ENCODE assay signal across 1 cellular context in the genomic region with DNA sequence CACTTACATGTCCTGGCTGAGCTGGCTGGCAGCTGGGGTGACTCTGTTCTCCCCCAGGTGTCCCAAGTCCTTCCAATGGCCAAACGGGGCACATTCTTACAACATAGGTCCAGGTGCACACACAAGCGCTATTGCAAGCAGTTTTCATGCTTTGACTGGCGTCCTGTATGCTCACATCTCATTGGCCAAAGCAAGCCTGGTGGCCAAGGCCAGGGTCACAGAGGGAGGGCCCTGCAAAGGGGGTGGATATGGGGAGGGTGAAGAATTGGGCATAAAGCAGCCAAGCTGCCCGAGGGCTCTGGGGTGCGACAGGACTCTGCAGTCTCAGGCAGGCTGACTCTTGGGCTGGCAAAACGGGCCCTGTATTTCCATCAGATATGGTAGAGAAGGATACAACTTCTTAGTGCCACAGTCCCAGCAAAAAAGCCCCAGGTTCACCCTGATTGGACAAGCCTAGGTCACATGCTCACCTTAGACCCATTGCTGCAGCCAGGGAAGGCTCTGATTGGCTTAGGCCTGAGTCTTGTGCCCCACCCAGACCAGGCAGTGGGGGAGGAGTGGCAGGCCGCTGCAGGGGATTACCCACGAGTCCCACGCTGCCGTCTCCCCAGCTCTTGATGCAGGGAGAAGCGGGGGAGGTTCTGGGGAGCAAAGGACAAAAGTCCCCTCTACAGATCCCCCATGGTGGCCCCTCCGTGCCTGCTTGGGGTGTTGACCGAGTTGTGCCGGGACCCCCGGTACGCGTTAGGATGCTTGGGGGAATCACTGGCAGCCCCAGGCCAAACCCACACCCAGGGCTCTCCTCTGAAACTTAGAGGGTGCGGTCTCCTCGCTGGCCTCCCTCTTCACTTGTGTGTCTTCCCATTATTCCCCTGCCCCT.
A peak's percentile ranks its signal among the peaks of the same experiment; 100 is the strongest.
TF ChIP-seq lines count a peak whose summit lies in the region.

No MANE protein-coding gene starts in this region.

TF ChIP-seq in WTC11, 78 proteins besides CTCF, POLR2A, EP300 and RAD21 (continued from another document):
- TF ChIP-seq, protein P1, sequence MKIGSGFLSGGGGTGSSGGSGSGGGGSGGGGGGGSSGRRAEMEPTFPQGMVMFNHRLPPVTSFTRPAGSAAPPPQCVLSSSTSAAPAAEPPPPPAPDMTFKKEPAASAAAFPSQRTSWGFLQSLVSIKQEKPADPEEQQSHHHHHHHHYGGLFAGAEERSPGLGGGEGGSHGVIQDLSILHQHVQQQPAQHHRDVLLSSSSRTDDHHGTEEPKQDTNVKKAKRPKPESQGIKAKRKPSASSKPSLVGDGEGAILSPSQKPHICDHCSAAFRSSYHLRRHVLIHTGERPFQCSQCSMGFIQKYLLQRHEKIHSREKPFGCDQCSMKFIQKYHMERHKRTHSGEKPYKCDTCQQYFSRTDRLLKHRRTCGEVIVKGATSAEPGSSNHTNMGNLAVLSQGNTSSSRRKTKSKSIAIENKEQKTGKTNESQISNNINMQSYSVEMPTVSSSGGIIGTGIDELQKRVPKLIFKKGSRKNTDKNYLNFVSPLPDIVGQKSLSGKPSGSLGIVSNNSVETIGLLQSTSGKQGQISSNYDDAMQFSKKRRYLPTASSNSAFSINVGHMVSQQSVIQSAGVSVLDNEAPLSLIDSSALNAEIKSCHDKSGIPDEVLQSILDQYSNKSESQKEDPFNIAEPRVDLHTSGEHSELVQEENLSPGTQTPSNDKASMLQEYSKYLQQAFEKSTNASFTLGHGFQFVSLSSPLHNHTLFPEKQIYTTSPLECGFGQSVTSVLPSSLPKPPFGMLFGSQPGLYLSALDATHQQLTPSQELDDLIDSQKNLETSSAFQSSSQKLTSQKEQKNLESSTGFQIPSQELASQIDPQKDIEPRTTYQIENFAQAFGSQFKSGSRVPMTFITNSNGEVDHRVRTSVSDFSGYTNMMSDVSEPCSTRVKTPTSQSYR (CRISPR knock-in tag; IDR thresholded peaks at IDR 0.05) = no peak
- TF ChIP-seq EMX1 (CRISPR knock-in tag; IDR thresholded peaks at IDR 0.05) (no peak), NFE2L1 (CRISPR knock-in tag; IDR thresholded peaks at IDR 0.05) (no peak), JAZF1 (CRISPR knock-in tag; IDR thresholded peaks at IDR 0.05) (no peak), ZNF396 (CRISPR knock-in tag; IDR thresholded peaks at IDR 0.05; ENCODE audit: borderline replicate concordance) (no peak), HMGA2 (CRISPR knock-in tag; IDR thresholded peaks at IDR 0.05) (no peak), RORB (CRISPR knock-in tag; IDR thresholded peaks at IDR 0.05) (no peak), ZNF121 (CRISPR knock-in tag; IDR thresholded peaks at IDR 0.05) (no peak), ZNF423 (CRISPR knock-in tag; IDR thresholded peaks at IDR 0.05) (no peak), TEAD1 (CRISPR knock-in tag; IDR thresholded peaks at IDR 0.05) (no peak), ZBTB21 (CRISPR knock-in tag; IDR thresholded peaks at IDR 0.05; ENCODE audit: borderline replicate concordance) (no peak), NFYB (CRISPR knock-in tag; conservative IDR thresholded peaks at IDR 0.05; ENCODE audit: low read depth) (peak; percentile 69)
- TF ChIP-seq, protein P2, sequence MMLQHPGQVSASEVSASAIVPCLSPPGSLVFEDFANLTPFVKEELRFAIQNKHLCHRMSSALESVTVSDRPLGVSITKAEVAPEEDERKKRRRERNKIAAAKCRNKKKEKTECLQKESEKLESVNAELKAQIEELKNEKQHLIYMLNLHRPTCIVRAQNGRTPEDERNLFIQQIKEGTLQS (CRISPR knock-in tag; conservative IDR thresholded peaks at IDR 0.05) = no peak
- TF ChIP-seq, protein P3, sequence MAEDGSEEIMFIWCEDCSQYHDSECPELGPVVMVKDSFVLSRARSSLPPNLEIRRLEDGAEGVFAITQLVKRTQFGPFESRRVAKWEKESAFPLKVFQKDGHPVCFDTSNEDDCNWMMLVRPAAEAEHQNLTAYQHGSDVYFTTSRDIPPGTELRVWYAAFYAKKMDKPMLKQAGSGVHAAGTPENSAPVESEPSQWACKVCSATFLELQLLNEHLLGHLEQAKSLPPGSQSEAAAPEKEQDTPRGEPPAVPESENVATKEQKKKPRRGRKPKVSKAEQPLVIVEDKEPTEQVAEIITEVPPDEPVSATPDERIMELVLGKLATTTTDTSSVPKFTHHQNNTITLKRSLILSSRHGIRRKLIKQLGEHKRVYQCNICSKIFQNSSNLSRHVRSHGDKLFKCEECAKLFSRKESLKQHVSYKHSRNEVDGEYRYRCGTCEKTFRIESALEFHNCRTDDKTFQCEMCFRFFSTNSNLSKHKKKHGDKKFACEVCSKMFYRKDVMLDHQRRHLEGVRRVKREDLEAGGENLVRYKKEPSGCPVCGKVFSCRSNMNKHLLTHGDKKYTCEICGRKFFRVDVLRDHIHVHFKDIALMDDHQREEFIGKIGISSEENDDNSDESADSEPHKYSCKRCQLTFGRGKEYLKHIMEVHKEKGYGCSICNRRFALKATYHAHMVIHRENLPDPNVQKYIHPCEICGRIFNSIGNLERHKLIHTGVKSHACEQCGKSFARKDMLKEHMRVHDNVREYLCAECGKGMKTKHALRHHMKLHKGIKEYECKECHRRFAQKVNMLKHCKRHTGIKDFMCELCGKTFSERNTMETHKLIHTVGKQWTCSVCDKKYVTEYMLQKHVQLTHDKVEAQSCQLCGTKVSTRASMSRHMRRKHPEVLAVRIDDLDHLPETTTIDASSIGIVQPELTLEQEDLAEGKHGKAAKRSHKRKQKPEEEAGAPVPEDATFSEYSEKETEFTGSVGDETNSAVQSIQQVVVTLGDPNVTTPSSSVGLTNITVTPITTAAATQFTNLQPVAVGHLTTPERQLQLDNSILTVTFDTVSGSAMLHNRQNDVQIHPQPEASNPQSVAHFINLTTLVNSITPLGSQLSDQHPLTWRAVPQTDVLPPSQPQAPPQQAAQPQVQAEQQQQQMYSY (CRISPR knock-in tag; IDR thresholded peaks at IDR 0.05) = no peak
- TF ChIP-seq, protein P4, sequence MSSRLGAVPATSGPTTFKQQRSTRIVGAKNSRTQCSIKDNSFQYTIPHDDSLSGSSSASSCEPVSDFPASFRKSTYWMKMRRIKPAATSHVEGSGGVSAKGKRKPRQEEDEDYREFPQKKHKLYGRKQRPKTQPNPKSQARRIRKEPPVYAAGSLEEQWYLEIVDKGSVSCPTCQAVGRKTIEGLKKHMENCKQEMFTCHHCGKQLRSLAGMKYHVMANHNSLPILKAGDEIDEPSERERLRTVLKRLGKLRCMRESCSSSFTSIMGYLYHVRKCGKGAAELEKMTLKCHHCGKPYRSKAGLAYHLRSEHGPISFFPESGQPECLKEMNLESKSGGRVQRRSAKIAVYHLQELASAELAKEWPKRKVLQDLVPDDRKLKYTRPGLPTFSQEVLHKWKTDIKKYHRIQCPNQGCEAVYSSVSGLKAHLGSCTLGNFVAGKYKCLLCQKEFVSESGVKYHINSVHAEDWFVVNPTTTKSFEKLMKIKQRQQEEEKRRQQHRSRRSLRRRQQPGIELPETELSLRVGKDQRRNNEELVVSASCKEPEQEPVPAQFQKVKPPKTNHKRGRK (CRISPR knock-in tag; IDR thresholded peaks at IDR 0.05; ENCODE audit: borderline replicate concordance) = no peak
- TF ChIP-seq, protein P5, sequence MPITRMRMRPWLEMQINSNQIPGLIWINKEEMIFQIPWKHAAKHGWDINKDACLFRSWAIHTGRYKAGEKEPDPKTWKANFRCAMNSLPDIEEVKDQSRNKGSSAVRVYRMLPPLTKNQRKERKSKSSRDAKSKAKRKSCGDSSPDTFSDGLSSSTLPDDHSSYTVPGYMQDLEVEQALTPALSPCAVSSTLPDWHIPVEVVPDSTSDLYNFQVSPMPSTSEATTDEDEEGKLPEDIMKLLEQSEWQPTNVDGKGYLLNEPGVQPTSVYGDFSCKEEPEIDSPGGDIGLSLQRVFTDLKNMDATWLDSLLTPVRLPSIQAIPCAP (CRISPR knock-in tag; IDR thresholded peaks at IDR 0.05) = no peak
- TF ChIP-seq, protein P6, sequence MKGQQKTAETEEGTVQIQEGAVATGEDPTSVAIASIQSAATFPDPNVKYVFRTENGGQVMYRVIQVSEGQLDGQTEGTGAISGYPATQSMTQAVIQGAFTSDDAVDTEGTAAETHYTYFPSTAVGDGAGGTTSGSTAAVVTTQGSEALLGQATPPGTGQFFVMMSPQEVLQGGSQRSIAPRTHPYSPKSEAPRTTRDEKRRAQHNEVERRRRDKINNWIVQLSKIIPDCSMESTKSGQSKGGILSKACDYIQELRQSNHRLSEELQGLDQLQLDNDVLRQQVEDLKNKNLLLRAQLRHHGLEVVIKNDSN (CRISPR knock-in tag; IDR thresholded peaks at IDR 0.05) = peak; percentile 86
- TF ChIP-seq, protein P7, sequence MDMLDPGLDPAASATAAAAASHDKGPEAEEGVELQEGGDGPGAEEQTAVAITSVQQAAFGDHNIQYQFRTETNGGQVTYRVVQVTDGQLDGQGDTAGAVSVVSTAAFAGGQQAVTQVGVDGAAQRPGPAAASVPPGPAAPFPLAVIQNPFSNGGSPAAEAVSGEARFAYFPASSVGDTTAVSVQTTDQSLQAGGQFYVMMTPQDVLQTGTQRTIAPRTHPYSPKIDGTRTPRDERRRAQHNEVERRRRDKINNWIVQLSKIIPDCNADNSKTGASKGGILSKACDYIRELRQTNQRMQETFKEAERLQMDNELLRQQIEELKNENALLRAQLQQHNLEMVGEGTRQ (CRISPR knock-in tag; IDR thresholded peaks at IDR 0.05) = peak; percentile 87
- TF ChIP-seq, protein P8, sequence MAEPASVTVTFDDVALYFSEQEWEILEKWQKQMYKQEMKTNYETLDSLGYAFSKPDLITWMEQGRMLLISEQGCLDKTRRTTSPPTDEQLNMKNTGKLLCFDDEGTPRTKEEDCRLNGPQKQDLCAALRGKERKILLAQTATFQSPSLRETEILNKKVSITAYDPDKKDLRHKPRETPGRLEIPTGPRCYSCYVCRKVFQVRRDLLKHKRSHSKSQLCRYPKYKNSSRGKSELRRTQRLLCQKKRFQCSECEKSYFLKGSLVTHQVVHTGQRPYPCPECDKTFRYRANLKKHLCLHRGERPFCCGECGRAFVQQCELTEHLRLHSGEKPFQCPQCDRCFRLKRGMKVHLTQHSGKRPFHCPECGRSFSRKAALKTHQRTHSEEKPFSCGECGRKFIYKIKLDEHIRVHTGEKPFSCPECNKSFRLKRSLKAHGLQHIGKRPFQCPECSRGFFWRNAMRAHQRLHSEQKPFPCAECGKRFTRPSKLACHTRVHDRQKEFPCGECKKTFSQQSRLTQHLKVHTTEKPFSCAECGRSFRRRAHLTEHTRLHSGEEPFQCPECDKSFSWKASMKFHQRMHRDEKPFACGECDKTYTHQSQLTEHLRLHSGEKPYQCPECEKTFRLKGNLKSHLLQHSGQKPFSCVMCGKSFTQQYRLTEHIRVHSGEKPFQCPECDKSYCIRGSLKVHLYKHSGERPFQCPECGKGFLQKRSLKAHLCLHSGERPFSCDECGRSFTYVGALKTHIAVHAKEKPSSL (CRISPR knock-in tag; conservative IDR thresholded peaks at IDR 0.05) = no peak
